Comparison of ENCODE assay signal across 8 cellular contexts in the genomic region with DNA sequence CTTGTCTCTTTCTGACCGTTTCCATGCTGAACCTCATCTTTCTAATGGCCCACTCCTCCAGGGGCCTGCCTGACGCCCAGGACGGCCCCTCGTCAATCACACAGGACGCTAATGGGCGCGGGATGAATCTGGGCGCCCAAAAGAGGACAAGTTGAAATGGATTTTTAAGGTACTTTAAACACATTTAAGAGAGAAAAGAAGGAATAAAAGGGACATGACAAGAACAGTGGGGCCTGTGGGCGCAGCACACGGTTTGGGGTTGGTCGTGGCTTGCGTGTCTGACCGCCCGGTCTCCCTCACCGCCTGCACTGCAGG. TPM values are rescaled to one million over a fixed set of nuclear protein-coding genes. Genes with fewer than 3 reads are reported as not detected.
DNase-seq lines count a peak whose midpoint lies in the region; ATAC-seq and TF ChIP-seq lines count a peak whose summit lies in the region.

No MANE protein-coding gene starts in this region.

- ATAC-seq in HG02943 (IDR thresholded peaks at IDR 0.05; ENCODE audit: low read depth, unreplicated experiment) = peak; percentile 38
- ATAC-seq in GM18861 (IDR thresholded peaks at IDR 0.05; ENCODE audit: unreplicated experiment) = no peak

- H3K9me3 Mint-ChIP-seq in MCF 10A (ENCODE audit: unreplicated experiment) = no peaks in the 10 kb centered on the region

- no peaks in the 10 kb centered on the region for H3K27me3 ChIP-seq in mononuclear cell (ENCODE audit: insufficient read depth, low read length)

- H3K27ac ChIP-seq in C4-2B = peak overlapping the region; percentile 72

- BruUV-seq in MCF 10A (replicated peaks; lab: Mats Ljungman, UMichigan) = TSS peak; percentile 81

- POLR2A ChIA-PET in MCF 10A (lab: Yijun Ruan, JAX) = interaction anchor here (0.6 to 1.9 kb wide), 3 partner anchors 93 to 371 kb away, joined by 3 to 4 read pairs (median 3); no protein-coding TSS in a partner anchor

- intact Hi-C loops in MCF 10A (cut with micrococcal nuclease) = loop anchor here (5.0 kb wide), 1 partner anchor 96 kb away; a partner anchor contains a TSS

- DNase-seq in MCF 10A (ENCODE audit: unreplicated experiment) (no peak), NCI-H446 treated with DMSO at 0.1 percent for 48 hours (lab: John Stamatoyannopoulos, UW) (no peak), ureter (ENCODE audit: low spot score) (no peak)
- DNase-seq in stimulated activated naive CD4-positive, alpha-beta T cell (lab: John Stamatoyannopoulos, UW) = no peak

- CTCF ChIA-PET in MCF 10A (lab: Yijun Ruan, JAX) = no interaction called here

- H3K4me3 Mint-ChIP-seq in MCF 10A (ENCODE audit: unreplicated experiment) = peak overlapping the region; percentile 83

- no peak for TF ChIP-seq CTCF in C4-2B (conservative IDR thresholded peaks at IDR 0.05)
- no peak for TF ChIP-seq CTCF in MCF 10A (IDR thresholded peaks at IDR 0.05; ENCODE audit: unreplicated experiment)

- peaks cover 24% of the 10 kb centered on the region for H3K36me3 Mint-ChIP-seq in MCF 10A (ENCODE audit: insufficient read depth, unreplicated experiment)

- no peaks in the 10 kb centered on the region for H3K27me3 Mint-ChIP-seq in MCF 10A (ENCODE audit: insufficient read depth, unreplicated experiment)

- no peaks in the 10 kb centered on the region for H3K9me3 ChIP-seq in mononuclear cell (ENCODE audit: low read depth, low read length)

- peak overlapping the region; percentile 51 for H3K27ac Mint-ChIP-seq in MCF 10A (ENCODE audit: low read depth, unreplicated experiment)

- peak overlapping the region; percentile 52 for H3K4me3 ChIP-seq in mononuclear cell (ENCODE audit: low read length)

- H3K4me1 ChIP-seq in mononuclear cell (ENCODE audit: insufficient read depth, low read length) = peaks cover 45% of the 10 kb centered on the region

- H3K4me1 Mint-ChIP-seq in MCF 10A (ENCODE audit: insufficient read depth, unreplicated experiment) = peaks cover 32% of the 10 kb centered on the region

RNA-seq across cellular contexts. Expression of a gene that starts 0.6 kb away (rescaled TPM):
- total RNA-seq in MCF 10A (2022) (116 and 125 TPM in 2 replicates), mononuclear cell (80.8 TPM), ureter (44.4 TPM)
